In the genomic region with DNA sequence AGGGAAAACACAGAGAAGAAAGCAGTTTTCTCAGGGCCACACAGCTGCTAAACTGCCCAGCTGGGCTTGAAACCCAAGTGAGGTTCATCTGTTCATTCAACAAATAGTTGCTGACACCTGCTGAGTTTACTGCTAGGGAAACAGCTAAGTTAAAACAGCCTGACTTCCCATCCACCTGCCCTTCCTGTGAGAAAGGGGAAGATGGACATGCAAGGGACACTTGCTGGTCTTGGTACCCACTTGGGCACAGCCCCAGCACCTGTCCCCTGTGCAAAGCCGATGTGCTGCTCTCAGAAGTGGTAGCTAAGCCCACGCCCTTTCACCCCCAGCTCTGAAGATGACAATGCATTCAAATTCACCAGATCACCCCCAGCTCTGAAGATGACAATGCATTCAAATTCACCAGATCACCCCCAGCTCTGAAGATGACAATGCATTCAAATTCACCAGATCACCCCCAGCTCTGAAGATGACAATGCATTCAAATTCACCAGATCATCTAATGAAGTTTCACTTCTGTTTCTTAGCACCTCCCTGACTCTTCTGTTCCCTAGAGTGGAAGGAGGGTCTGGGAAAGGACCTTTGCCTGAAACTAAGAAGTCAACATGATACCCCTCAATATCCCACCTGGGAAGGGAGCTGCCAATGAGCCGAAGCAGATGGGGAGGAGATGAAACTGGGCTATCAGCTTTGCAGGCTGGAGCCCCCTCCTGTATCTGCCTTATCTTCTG, we compare ENCODE assay signal across 1 cellular context.
A peak's percentile ranks its signal among the peaks of the same experiment; 100 is the strongest.
TF ChIP-seq lines count a peak whose summit lies in the region.

No MANE protein-coding gene starts in this region.

TF ChIP-seq in GM12878, 131 proteins besides CTCF, POLR2A, EP300 and RAD21 (continues in another document):
- TF ChIP-seq, protein P1, sequence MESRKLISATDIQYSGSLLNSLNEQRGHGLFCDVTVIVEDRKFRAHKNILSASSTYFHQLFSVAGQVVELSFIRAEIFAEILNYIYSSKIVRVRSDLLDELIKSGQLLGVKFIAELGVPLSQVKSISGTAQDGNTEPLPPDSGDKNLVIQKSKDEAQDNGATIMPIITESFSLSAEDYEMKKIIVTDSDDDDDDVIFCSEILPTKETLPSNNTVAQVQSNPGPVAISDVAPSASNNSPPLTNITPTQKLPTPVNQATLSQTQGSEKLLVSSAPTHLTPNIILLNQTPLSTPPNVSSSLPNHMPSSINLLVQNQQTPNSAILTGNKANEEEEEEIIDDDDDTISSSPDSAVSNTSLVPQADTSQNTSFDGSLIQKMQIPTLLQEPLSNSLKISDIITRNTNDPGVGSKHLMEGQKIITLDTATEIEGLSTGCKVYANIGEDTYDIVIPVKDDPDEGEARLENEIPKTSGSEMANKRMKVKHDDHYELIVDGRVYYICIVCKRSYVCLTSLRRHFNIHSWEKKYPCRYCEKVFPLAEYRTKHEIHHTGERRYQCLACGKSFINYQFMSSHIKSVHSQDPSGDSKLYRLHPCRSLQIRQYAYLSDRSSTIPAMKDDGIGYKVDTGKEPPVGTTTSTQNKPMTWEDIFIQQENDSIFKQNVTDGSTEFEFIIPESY (IDR thresholded peaks at IDR 0.05), result no peak
- no peak for TF ChIP-seq YBX1 (IDR thresholded peaks at IDR 0.05)
- TF ChIP-seq HCFC1 (IDR thresholded peaks at IDR 0.05; ENCODE audit: low read length), result no peak
- TF ChIP-seq PML (IDR thresholded peaks at IDR 0.05; ENCODE audit: low read length), result no peak
- TF ChIP-seq EGR1 (IDR thresholded peaks at IDR 0.05; ENCODE audit: borderline replicate concordance in 1 of 2, low read depth in 2 of 2, low read length in 2 of 2), result no peak
- no peak; the same call in 1 of the 2 replicates for TF ChIP-seq CREM (IDR thresholded peaks at IDR 0.05; ENCODE audit: low read depth)
- TF ChIP-seq POU2F2 (IDR thresholded peaks at IDR 0.05; ENCODE audit: borderline replicate concordance, low read depth, low read length), result peak; percentile 86; the same call in 2 of the 3 replicates
- TF ChIP-seq TCF12 (IDR thresholded peaks at IDR 0.05; ENCODE audit: low read depth, low read length), result no peak; the same call in 1 of the 2 replicates
- TF ChIP-seq MTA2 (IDR thresholded peaks at IDR 0.05; ENCODE audit: low read depth), result peak; percentile 80
- no peak for TF ChIP-seq BMI1 (IDR thresholded peaks at IDR 0.05; ENCODE audit: borderline replicate concordance)
- TF ChIP-seq BACH1 (IDR thresholded peaks at IDR 0.05; ENCODE audit: borderline replicate concordance), result peak; percentile 95
- TF ChIP-seq SUPT20H (IDR thresholded peaks at IDR 0.05; ENCODE audit: borderline replicate concordance, control insufficient read depth, low read depth, low read length), result no peak
- TF ChIP-seq RCOR1 (conservative IDR thresholded peaks at IDR 0.05; ENCODE audit: low read depth, low read length), result no peak
- TF ChIP-seq CBX5 (IDR thresholded peaks at IDR 0.05; ENCODE audit: low read depth), result 0 out of 2 replicates have a peak, but pooled peaks have one; percentile 54
- TF ChIP-seq SMC3 (IDR thresholded peaks at IDR 0.05; ENCODE audit: borderline replicate concordance, low read length), result no peak
- no peak for TF ChIP-seq CHD2 (IDR thresholded peaks at IDR 0.05; ENCODE audit: borderline replicate concordance, low read depth, low read length)
- no peak for TF ChIP-seq RAD51 (IDR thresholded peaks at IDR 0.05)
- TF ChIP-seq ZNF622 (IDR thresholded peaks at IDR 0.05), result no peak
- TF ChIP-seq SPI1 (IDR thresholded peaks at IDR 0.05; ENCODE audit: borderline replicate concordance, insufficient read depth, low read depth, low read length), result peak; percentile 90
- TF ChIP-seq SREBF2 (IDR thresholded peaks at IDR 0.05; ENCODE audit: low read length), result no peak
- TF ChIP-seq TCF7 (IDR thresholded peaks at IDR 0.05; ENCODE audit: borderline replicate concordance), result no peak
- TF ChIP-seq PAX5 (IDR thresholded peaks at IDR 0.05; ENCODE audit: borderline replicate concordance, low read depth, low read length), result no peak; the same call in 1 of the 2 replicates
- no peak for TF ChIP-seq GABPA (IDR thresholded peaks at IDR 0.05; ENCODE audit: low read depth)
- TF ChIP-seq MXI1 (IDR thresholded peaks at IDR 0.05; ENCODE audit: low read depth, low read length), result no peak
- peak; percentile 79 for TF ChIP-seq MLLT1 (IDR thresholded peaks at IDR 0.05)
- TF ChIP-seq SRF (IDR thresholded peaks at IDR 0.05; ENCODE audit: low read depth in 2 of 2, low read length in 2 of 2), result no peak
- no peak for TF ChIP-seq HSF1 (IDR thresholded peaks at IDR 0.05; ENCODE audit: low read depth, low read length)
- no peak for TF ChIP-seq MYC (IDR thresholded peaks at IDR 0.05; ENCODE audit: insufficient read depth, insufficient read length, insufficient replicate concordance, low read length, severe bottlenecking)
- TF ChIP-seq KLF5 (IDR thresholded peaks at IDR 0.05; ENCODE audit: partially characterized antibody), result no peak
- peak; percentile 84 for TF ChIP-seq ATF2 (IDR thresholded peaks at IDR 0.05; ENCODE audit: low read length)
- no peak for TF ChIP-seq GATAD2B (conservative IDR thresholded peaks at IDR 0.05; ENCODE audit: low read depth)
- TF ChIP-seq ETV6 (conservative IDR thresholded peaks at IDR 0.05 in 1 of 2, IDR thresholded peaks at IDR 0.05 in 1 of 2; ENCODE audit: borderline replicate concordance in 1 of 2, low read depth in 1 of 2), result peak in 1 of 2 experiments; percentile 55; a peak in 1 of 4 replicates
- no peak for TF ChIP-seq ZBED1 (IDR thresholded peaks at IDR 0.05; ENCODE audit: borderline replicate concordance)
- TF ChIP-seq RFX5 (IDR thresholded peaks at IDR 0.05; ENCODE audit: low read depth, low read length), result no peak
- TF ChIP-seq, protein P2, sequence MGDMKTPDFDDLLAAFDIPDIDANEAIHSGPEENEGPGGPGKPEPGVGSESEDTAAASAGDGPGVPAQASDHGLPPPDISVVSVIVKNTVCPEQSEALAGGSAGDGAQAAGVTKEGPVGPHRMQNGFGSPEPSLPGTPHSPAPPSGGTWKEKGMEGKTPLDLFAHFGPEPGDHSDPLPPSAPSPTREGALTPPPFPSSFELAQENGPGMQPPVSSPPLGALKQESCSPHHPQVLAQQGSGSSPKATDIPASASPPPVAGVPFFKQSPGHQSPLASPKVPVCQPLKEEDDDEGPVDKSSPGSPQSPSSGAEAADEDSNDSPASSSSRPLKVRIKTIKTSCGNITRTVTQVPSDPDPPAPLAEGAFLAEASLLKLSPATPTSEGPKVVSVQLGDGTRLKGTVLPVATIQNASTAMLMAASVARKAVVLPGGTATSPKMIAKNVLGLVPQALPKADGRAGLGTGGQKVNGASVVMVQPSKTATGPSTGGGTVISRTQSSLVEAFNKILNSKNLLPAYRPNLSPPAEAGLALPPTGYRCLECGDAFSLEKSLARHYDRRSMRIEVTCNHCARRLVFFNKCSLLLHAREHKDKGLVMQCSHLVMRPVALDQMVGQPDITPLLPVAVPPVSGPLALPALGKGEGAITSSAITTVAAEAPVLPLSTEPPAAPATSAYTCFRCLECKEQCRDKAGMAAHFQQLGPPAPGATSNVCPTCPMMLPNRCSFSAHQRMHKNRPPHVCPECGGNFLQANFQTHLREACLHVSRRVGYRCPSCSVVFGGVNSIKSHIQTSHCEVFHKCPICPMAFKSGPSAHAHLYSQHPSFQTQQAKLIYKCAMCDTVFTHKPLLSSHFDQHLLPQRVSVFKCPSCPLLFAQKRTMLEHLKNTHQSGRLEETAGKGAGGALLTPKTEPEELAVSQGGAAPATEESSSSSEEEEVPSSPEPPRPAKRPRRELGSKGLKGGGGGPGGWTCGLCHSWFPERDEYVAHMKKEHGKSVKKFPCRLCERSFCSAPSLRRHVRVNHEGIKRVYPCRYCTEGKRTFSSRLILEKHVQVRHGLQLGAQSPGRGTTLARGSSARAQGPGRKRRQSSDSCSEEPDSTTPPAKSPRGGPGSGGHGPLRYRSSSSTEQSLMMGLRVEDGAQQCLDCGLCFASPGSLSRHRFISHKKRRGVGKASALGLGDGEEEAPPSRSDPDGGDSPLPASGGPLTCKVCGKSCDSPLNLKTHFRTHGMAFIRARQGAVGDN (IDR thresholded peaks at IDR 0.05), result 0 out of 2 replicates have a peak, but pooled peaks have one; percentile 12
- peak; percentile 75 for TF ChIP-seq SMARCA5 (IDR thresholded peaks at IDR 0.05)
- peak; percentile 29; the same call in 1 of the 2 replicates for TF ChIP-seq FOXK2 (IDR thresholded peaks at IDR 0.05)
- no peak for TF ChIP-seq NFXL1 (IDR thresholded peaks at IDR 0.05; ENCODE audit: borderline replicate concordance)
- no peak for TF ChIP-seq RB1 (IDR thresholded peaks at IDR 0.05; ENCODE audit: borderline replicate concordance)
- TF ChIP-seq BHLHE40 (IDR thresholded peaks at IDR 0.05; ENCODE audit: borderline replicate concordance in 1 of 2, low read depth in 2 of 2, low read length in 1 of 2), result peak; percentile 12 to 13; a peak in 1 of 4 replicates
- TF ChIP-seq WRNIP1 (IDR thresholded peaks at IDR 0.05; ENCODE audit: borderline replicate concordance, low read depth, low read length), result no peak
- no peak for TF ChIP-seq KAT2A (conservative IDR thresholded peaks at IDR 0.05; ENCODE audit: control insufficient read depth, low read depth, low read length)
- TF ChIP-seq, protein P3, sequence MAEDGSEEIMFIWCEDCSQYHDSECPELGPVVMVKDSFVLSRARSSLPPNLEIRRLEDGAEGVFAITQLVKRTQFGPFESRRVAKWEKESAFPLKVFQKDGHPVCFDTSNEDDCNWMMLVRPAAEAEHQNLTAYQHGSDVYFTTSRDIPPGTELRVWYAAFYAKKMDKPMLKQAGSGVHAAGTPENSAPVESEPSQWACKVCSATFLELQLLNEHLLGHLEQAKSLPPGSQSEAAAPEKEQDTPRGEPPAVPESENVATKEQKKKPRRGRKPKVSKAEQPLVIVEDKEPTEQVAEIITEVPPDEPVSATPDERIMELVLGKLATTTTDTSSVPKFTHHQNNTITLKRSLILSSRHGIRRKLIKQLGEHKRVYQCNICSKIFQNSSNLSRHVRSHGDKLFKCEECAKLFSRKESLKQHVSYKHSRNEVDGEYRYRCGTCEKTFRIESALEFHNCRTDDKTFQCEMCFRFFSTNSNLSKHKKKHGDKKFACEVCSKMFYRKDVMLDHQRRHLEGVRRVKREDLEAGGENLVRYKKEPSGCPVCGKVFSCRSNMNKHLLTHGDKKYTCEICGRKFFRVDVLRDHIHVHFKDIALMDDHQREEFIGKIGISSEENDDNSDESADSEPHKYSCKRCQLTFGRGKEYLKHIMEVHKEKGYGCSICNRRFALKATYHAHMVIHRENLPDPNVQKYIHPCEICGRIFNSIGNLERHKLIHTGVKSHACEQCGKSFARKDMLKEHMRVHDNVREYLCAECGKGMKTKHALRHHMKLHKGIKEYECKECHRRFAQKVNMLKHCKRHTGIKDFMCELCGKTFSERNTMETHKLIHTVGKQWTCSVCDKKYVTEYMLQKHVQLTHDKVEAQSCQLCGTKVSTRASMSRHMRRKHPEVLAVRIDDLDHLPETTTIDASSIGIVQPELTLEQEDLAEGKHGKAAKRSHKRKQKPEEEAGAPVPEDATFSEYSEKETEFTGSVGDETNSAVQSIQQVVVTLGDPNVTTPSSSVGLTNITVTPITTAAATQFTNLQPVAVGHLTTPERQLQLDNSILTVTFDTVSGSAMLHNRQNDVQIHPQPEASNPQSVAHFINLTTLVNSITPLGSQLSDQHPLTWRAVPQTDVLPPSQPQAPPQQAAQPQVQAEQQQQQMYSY (CRISPR knock-in tag; IDR thresholded peaks at IDR 0.05), result no peak
- no peak for TF ChIP-seq SP1 (IDR thresholded peaks at IDR 0.05; ENCODE audit: low read depth, low read length)
- TF ChIP-seq CEBPB (IDR thresholded peaks at IDR 0.05; ENCODE audit: borderline replicate concordance in 1 of 2, low read depth in 2 of 2, low read length in 2 of 2), result no peak
- TF ChIP-seq NR2F1 (conservative IDR thresholded peaks at IDR 0.05), result peak; percentile 84
- TF ChIP-seq HDGF (IDR thresholded peaks at IDR 0.05), result no peak
- TF ChIP-seq PBX3 (IDR thresholded peaks at IDR 0.05; ENCODE audit: insufficient replicate concordance, low read depth, low read length), result no peak
- TF ChIP-seq SIX5 (IDR thresholded peaks at IDR 0.05; ENCODE audit: low read depth, low read length, severe bottlenecking), result no peak
